Comparison of ENCODE assay signal across 15 cellular contexts in genomic region chr20:62895539-62895938, GRCh38.
"Had no signal": no experiment of that assay in that cellular context is flagged by ENCODE, and none has a peak within 500 bp of the region (broad histone marks: within the 10 kb centered on the region; RNA-seq: fewer than 3 reads in every experiment).

No MANE protein-coding gene starts in this region.

- ATAC-seq: left lobe of liver; naive thymus-derived CD8-positive, alpha-beta T cell had no signal

- H3K9me3 ChIP-seq: adrenal gland, neutrophil, tibial artery had no signal

- H3K4me3 ChIP-seq: adrenal gland, cardiac muscle cell, dorsolateral prefrontal cortex, hepatocyte, tibial artery had no signal

- H3K27ac ChIP-seq: adrenal gland, cardiac muscle cell, dorsolateral prefrontal cortex, hepatocyte, neutrophil, tibial artery, VCaP had no signal

- DNase-seq: activated CD4-positive, alpha-beta memory T cell treated with anti-CD3 and anti-CD28 coated beads, Interleukin-2, amount 10 ng/mL, durations not matched to agents 7 days and 5 days; activated naive CD4-positive, alpha-beta T cell treated with anti-CD3 and anti-CD28 coated beads, Interleukin-2, amount 50 U/mL, for 16 hours; adrenal gland; islet precursor cell; naive thymus-derived CD8-positive, alpha-beta T cell; stimulated activated CD4-positive, alpha-beta T cell treated with anti-CD3 and anti-CD28 coated beads, Interleukin-2, amount 100 ng/mL, for 48 hours; stimulated activated naive CD4-positive, alpha-beta T cell; T-helper 1 cell; tibial artery had no signal

- H3K27me3 ChIP-seq: adrenal gland, cardiac muscle cell, dorsolateral prefrontal cortex, hepatocyte, neutrophil, tibial artery had no signal
